Comparison of ENCODE assay signal across 9 cellular contexts in genomic region chr6:55820696-55821095, GRCh38. TPM values are rescaled to one million over a fixed set of nuclear protein-coding genes. Genes with fewer than 3 reads are reported as not detected.
"Had no signal": no experiment of that assay in that cellular context is flagged by ENCODE, and none has a peak within 500 bp of the region (broad histone marks: within the 10 kb centered on the region; RNA-seq: fewer than 3 reads in every experiment).

No MANE protein-coding gene starts in this region.

- H3K4me3 ChIP-seq: GM23248, HAP-1 had no signal

- ATAC-seq: HCT116, HepG2 had no signal

- H3K4me1 ChIP-seq: HAP-1 had no signal

- H3K27ac ChIP-seq: GM23248, HL-60 had no signal

- DNase-seq: GM23248, GOT3, H7, HFFc6 had no signal

- H3K36me3 ChIP-seq: HAP-1 had no signal

- H3K9me3 ChIP-seq: HAP-1 had no signal

RNA-seq across cellular contexts. Expression of gene BMP5, which starts 54.7 kb away (rescaled TPM):
- total RNA-seq: GM23248, HepG2, HFFc6, HT1080 had no signal
